In genomic region chr6:34237316-34237721, GRCh38 we compare ENCODE assay signal across 8 cellular contexts. TPM values are rescaled to one million over a fixed set of nuclear protein-coding genes. Genes with fewer than 3 reads are reported as not detected.
A peak's percentile ranks its signal among the peaks of the same experiment; 100 is the strongest.
DNase-seq lines count a peak whose midpoint lies in the region; ATAC-seq, FAIRE-seq and TF ChIP-seq lines count a peak whose summit lies in the region.

No MANE protein-coding gene starts in this region.

- no peaks in the 10 kb centered on the region for H3K27me3 Mint-ChIP-seq in activated T-helper 17 cell treated with anti-CD3 and anti-CD28 coated beads, Interleukin-2, amount 50 U/mL, for 72 hours

- no peaks in the 10 kb centered on the region for H3K9me2 ChIP-seq in hepatocyte (replicated peaks; ENCODE audit: insufficient read depth)

- no peak for FAIRE-seq in A549 (lab: Jason Lieb, UNC)

- ATAC-seq in A549, result no peak
- peak; percentile 14 for ATAC-seq in GM18505 (IDR thresholded peaks at IDR 0.05; ENCODE audit: unreplicated experiment)
- ATAC-seq in HG03354 (IDR thresholded peaks at IDR 0.05; ENCODE audit: poor library complexity, severe bottlenecking, unreplicated experiment), result peak; percentile 19
- peak; percentile 4 for ATAC-seq in activated T-helper 17 cell treated with anti-CD3 and anti-CD28 coated beads, Interleukin-2, amount 50 U/mL, for 72 hours (replicated peaks)

- POLR2A ChIA-PET in A549 (lab: Yijun Ruan, JAX), result interaction anchor here (0.8 to 1.7 kb wide), 14 partner anchors 9 to 189 kb away, joined by 3 to 39 read pairs (median 4); partner anchors contain the start of genes NUDT3, RPS10 and SMIM29

- H3K4me2 ChIP-seq in A549, result peak overlapping the region; percentile 99
- H3K4me2 ChIP-seq in hepatocyte, result peak overlapping the region; percentile 99

- H2AFZ ChIP-seq in hepatocyte, result peak overlapping the region; percentile 57

- DNase-seq in A549 (ENCODE audit: low read depth in 1 of 2, low spot score in 1 of 2) (no peak), hepatocyte (ENCODE audit: low spot score) (peak; percentile 64), SIG-M5 (lab: John Stamatoyannopoulos, UW) (no peak), SKM-1 (lab: John Stamatoyannopoulos, UW; ENCODE audit: unreplicated experiment) (no peak)
- DNase-seq in stimulated activated CD4-positive, alpha-beta T cell treated with anti-CD3 and anti-CD28 coated beads, Interleukin-1b, Interleukin-23, amount 100 ng/mL, for 48 hours, result peak; percentile 29

- peaks cover 35% of the 10 kb centered on the region for H3K4me1 Mint-ChIP-seq in activated T-helper 17 cell treated with anti-CD3 and anti-CD28 coated beads, Interleukin-2, amount 50 U/mL, for 72 hours

- H3K4me3 Mint-ChIP-seq in activated T-helper 17 cell treated with anti-CD3 and anti-CD28 coated beads, Interleukin-2, amount 50 U/mL, for 72 hours, result peak overlapping the region; percentile 90

- H3K27ac ChIP-seq in A549 (peak overlapping the region; percentile 98 to 99), hepatocyte (peak overlapping the region; percentile 96)

- no peak for TF ChIP-seq EP300 in A549 (IDR thresholded peaks at IDR 0.05)

- no peaks in the 10 kb centered on the region for H3K27me3 ChIP-seq in hepatocyte

- CTCF ChIA-PET in A549 (lab: Yijun Ruan, JAX), result interaction anchor here (1.1 to 1.9 kb wide), 6 partner anchors 9 to 178 kb away, joined by 4 to 11 read pairs (median 4); no protein-coding TSS in a partner anchor

- TF ChIP-seq CTCF in A549 (IDR thresholded peaks at IDR 0.05) (no peak), hepatocyte (IDR thresholded peaks at IDR 0.05; ENCODE audit: poor library complexity) (no peak)

- H3K4me1 ChIP-seq in A549, result peaks cover 55% of the 10 kb centered on the region
- H3K4me1 ChIP-seq in hepatocyte (ENCODE audit: insufficient read depth), result peaks cover 23% of the 10 kb centered on the region

- no CpG with 5 or more reads among the region's 78 CpGs for WGBS in A549 (ENCODE audit: missing lambda C conversion rate)
- 1% methylated on average over 18 of the region's 78 CpGs for WGBS in hepatocyte (ENCODE audit: low lambda C conversion rate, missing lambda C conversion rate)

- no peak overlapping the region for H3K27ac Mint-ChIP-seq in activated T-helper 17 cell treated with anti-CD3 and anti-CD28 coated beads, Interleukin-2, amount 50 U/mL, for 72 hours

- H3K36me3 Mint-ChIP-seq in activated T-helper 17 cell treated with anti-CD3 and anti-CD28 coated beads, Interleukin-2, amount 50 U/mL, for 72 hours (ENCODE audit: low read depth), result peaks cover 45% of the 10 kb centered on the region

- TF ChIP-seq RAD21 in A549 (conservative IDR thresholded peaks at IDR 0.05 in 1 of 2, IDR thresholded peaks at IDR 0.05 in 1 of 2), result no peak

- no peak for TF ChIP-seq POLR2A in A549 (IDR thresholded peaks at IDR 0.05; ENCODE audit: low read length)
- TF ChIP-seq POLR2A in GM18505 (IDR thresholded peaks at IDR 0.05; ENCODE audit: borderline replicate concordance, extremely low read depth, insufficient read depth, insufficient read length), result no peak

- H3K9me3 ChIP-seq in A549 (no peaks in the 10 kb centered on the region), hepatocyte (ENCODE audit: low read depth) (no peaks in the 10 kb centered on the region)

- H4K20me1 ChIP-seq in hepatocyte (ENCODE audit: insufficient read depth, poor library complexity, severe bottlenecking), result peaks cover 2% of the 10 kb centered on the region

- H3K36me3 ChIP-seq in hepatocyte (replicated peaks; ENCODE audit: insufficient read depth, low read depth), result no peaks in the 10 kb centered on the region

- peak overlapping the region; percentile 83 for H3K4me3 ChIP-seq in A549
- H3K4me3 ChIP-seq in hepatocyte, result peak overlapping the region; percentile 67

- peaks cover 24% of the 10 kb centered on the region for H3K79me2 ChIP-seq in hepatocyte

- H3K9me3 Mint-ChIP-seq in activated T-helper 17 cell treated with anti-CD3 and anti-CD28 coated beads, Interleukin-2, amount 50 U/mL, for 72 hours, result no peaks in the 10 kb centered on the region

TF ChIP-seq in A549, 52 proteins besides CTCF, POLR2A, EP300 and RAD21:
- TF ChIP-seq HDAC2 (IDR thresholded peaks at IDR 0.05) (no peak), RNF2 (IDR thresholded peaks at IDR 0.05; ENCODE audit: borderline replicate concordance, low read depth) (no peak), CHD2 (IDR thresholded peaks at IDR 0.05; ENCODE audit: low read length, partially characterized antibody) (no peak)

RNA-seq across cellular contexts. Expression of gene HMGA1, which starts 0.6 kb away (rescaled TPM):
- 119 and 127 TPM in 2 replicates for polyA plus RNA-seq in A549 (2011; rRNA removed)
- 344 and 469 TPM in 2 replicates for polyA plus RNA-seq in A549 (2012; cell fraction: cytosol; rRNA removed)
- 259 and 338 TPM in 2 replicates for polyA plus RNA-seq in A549 (2012; cell fraction: nucleus; rRNA removed)
- polyA plus RNA-seq in A549 (2017; fragmentation: RNase III; extraction: RNeasy Plus Mini Kit Qiagen cat#74134 plus additional on column Dnase treatment), result 241 to 280 TPM (median 249 TPM) in 3 replicates
- polyA minus RNA-seq in A549 (2011; rRNA and poly(A)+ RNA removed), result 88.2 and 109 TPM in 2 replicates
- total RNA-seq in activated T-helper 17 cell treated with anti-CD3 and anti-CD28 coated beads, Interleukin-2, amount 50 U/mL, for 72 hours, result 100 to 1,000 TPM; 203 to 389 TPM
- 43.4 and 57.9 TPM in 2 replicates for total RNA-seq in hepatocyte
- 69.0 and 94.8 TPM in 2 replicates for polyA plus RNA-seq in hepatocyte

RNA-seq across cellular contexts. Expression of gene SMIM29, which starts 11.5 kb away (rescaled TPM):
- polyA plus RNA-seq in A549 (2011; rRNA removed) (8.1 and 11.0 TPM in 2 replicates), A549 (2017; fragmentation: RNase III; extraction: RNeasy Plus Mini Kit Qiagen cat#74134 plus additional on column Dnase treatment) (13.2 to 15.4 TPM (median 15.0 TPM) in 3 replicates), hepatocyte (27.6 and 33.8 TPM in 2 replicates)
- polyA plus RNA-seq in A549 (2012; cell fraction: cytosol; rRNA removed), result 22.5 and 26.3 TPM in 2 replicates
- polyA plus RNA-seq in A549 (2012; cell fraction: nucleus; rRNA removed), result 24.9 and 27.1 TPM in 2 replicates
- 8.6 and 11.5 TPM in 2 replicates for polyA minus RNA-seq in A549 (2011; rRNA and poly(A)+ RNA removed)
- total RNA-seq in activated T-helper 17 cell treated with anti-CD3 and anti-CD28 coated beads, Interleukin-2, amount 50 U/mL, for 72 hours, result 10 to 100 TPM; 10.9 to 17.3 TPM
- total RNA-seq in hepatocyte, result 9.2 and 11.4 TPM in 2 replicates

Comparison
In these comparisons a context has a peak if more than half of its experiments do, and no peak if none do; other contexts are left out.
1. ATAC-seq: peak in GM18505 (single experiment), HG03354 (single experiment) and activated T-helper 17 cell treated with anti-CD3 and anti-CD28 coated beads, Interleukin-2, amount 50 U/mL, for 72 hours (single experiment); none in A549 (0 of 2).
2. DNase-seq: peak in hepatocyte (single experiment) and stimulated activated CD4-positive, alpha-beta T cell treated with anti-CD3 and anti-CD28 coated beads, Interleukin-1b, Interleukin-23, amount 100 ng/mL, for 48 hours (single experiment); none in A549 (0 of 2), SIG-M5 (single experiment) and SKM-1 (single experiment).